8 cellular contexts compared by ENCODE assay signal in genomic region chr6:43076928-43077809, GRCh38. TPM values are rescaled to one million over a fixed set of nuclear protein-coding genes. Genes with fewer than 3 reads are reported as not detected.
A peak's percentile ranks its signal among the peaks of the same experiment; 100 is the strongest.
DNase-seq lines count a peak whose midpoint lies in the region; ATAC-seq and TF ChIP-seq lines count a peak whose summit lies in the region.

No MANE protein-coding gene starts in this region.

- POLR2A ChIA-PET in PC-9 (lab: Charles Lee; ENCODE audit: unreplicated experiment) = interaction anchor here (0.6 to 1.1 kb wide), 3 partner anchors 20 to 35 kb away, joined by 5 to 10 read pairs (median 8); no protein-coding TSS in a partner anchor

- peaks cover 1% of the 10 kb centered on the region for H3K4me1 Mint-ChIP-seq in T-helper 2 cell treated with Interferon-gamma antibody and Interleukin-4, amounts not matched to agents 5 μg/mL and 100 μg/mL, for 36 hours (ENCODE audit: low read depth)
- H3K4me1 Mint-ChIP-seq in nephron = peaks cover 67% of the 10 kb centered on the region

- H3K79me2 ChIP-seq in PC-9 (ENCODE audit: low read depth) = peaks cover 54% of the 10 kb centered on the region

- 0 out of 2 replicates have a peak overlapping the region, but pooled peaks have one; percentile 32 for H3K27ac ChIP-seq in PC-9

- no TSS peak for BruUV-seq in PC-9 (replicated peaks; lab: Mats Ljungman, UMichigan)

- H3K9me2 ChIP-seq in PC-9 (ENCODE audit: insufficient read depth) = no peaks in the 10 kb centered on the region

- no peaks in the 10 kb centered on the region for H3K36me3 ChIP-seq in PC-9 (ENCODE audit: low read depth)

- H3K27ac Mint-ChIP-seq in T-helper 2 cell treated with Interferon-gamma antibody and Interleukin-4, amounts not matched to agents 5 μg/mL and 100 μg/mL, for 36 hours = no peak overlapping the region
- H3K27ac Mint-ChIP-seq in nephron = peak overlapping the region; percentile 89 to 90 (median 90)

- H3K4me3 ChIP-seq in PC-9 (peak overlapping the region; percentile 100), epithelial cell of esophagus (ENCODE audit: low read length) (peak overlapping the region; percentile 83)

- CTCF ChIA-PET in PC-9 (lab: Charles Lee) = no interaction called here

- peaks cover 13% of the 10 kb centered on the region for H3K4me1 ChIP-seq in PC-9 (replicated peaks; ENCODE audit: insufficient read depth)

- no peaks in the 10 kb centered on the region for H3K9me3 ChIP-seq in PC-9 (ENCODE audit: insufficient read depth, low read depth)

- intact Hi-C loops in PC-9 (cut with micrococcal nuclease; ENCODE audit: unreplicated experiment) = loop anchor here (2.0 kb wide), 2 partner anchors 20 to 44 kb away; no protein-coding TSS in a partner anchor

- H3F3A ChIP-seq in PC-9 (ENCODE audit: insufficient read depth, low read depth) = peaks cover 14% of the 10 kb centered on the region

- ATAC-seq in GM21381 (IDR thresholded peaks at IDR 0.05; ENCODE audit: unreplicated experiment) (no peak), GM18498 (IDR thresholded peaks at IDR 0.05; ENCODE audit: unreplicated experiment) (no peak)

- H3K9me3 Mint-ChIP-seq in T-helper 2 cell treated with Interferon-gamma antibody and Interleukin-4, amounts not matched to agents 5 μg/mL and 100 μg/mL, for 36 hours = no peaks in the 10 kb centered on the region
- H3K9me3 Mint-ChIP-seq in nephron = no peaks in the 10 kb centered on the region

- no peak for TF ChIP-seq CTCF in PC-9 (conservative IDR thresholded peaks at IDR 0.05)
- TF ChIP-seq CTCF in epithelial cell of esophagus (IDR thresholded peaks at IDR 0.05; ENCODE audit: insufficient read depth, low read depth, low read length, missing control alignments) = no peak
- TF ChIP-seq CTCF in nephron (IDR thresholded peaks at IDR 0.05; ENCODE audit: unreplicated experiment in 3 of 3) = no peak

- H3K27me3 ChIP-seq in PC-9 (ENCODE audit: insufficient read depth, low read depth) = no peaks in the 10 kb centered on the region

- H4K20me1 ChIP-seq in PC-9 (ENCODE audit: insufficient read depth) = no peaks in the 10 kb centered on the region; the same call in 1 of the 2 replicates

- H3K4me3 Mint-ChIP-seq in T-helper 2 cell treated with Interferon-gamma antibody and Interleukin-4, amounts not matched to agents 5 μg/mL and 100 μg/mL, for 36 hours = peak overlapping the region; percentile 39
- peak overlapping the region; percentile 74 to 88 (median 82) for H3K4me3 Mint-ChIP-seq in nephron

- H2AFZ ChIP-seq in PC-9 = peak overlapping the region; percentile 100

- DNase-seq in T-helper 2 cell treated with Interferon-gamma antibody and Interleukin-4, amounts not matched to agents 5 μg/mL and 100 μg/mL, for 36 hours (ENCODE audit: low spot score) = no peak
- DNase-seq in T-helper 2 cell (no peak), PC-9 (peak; percentile 37 to 47), epithelial cell of esophagus (ENCODE audit: low read depth) (peak; percentile 67), midbrain (lab: John Stamatoyannopoulos, UW) (no peak)

- peaks cover 2% of the 10 kb centered on the region for H3K36me3 Mint-ChIP-seq in T-helper 2 cell treated with Interferon-gamma antibody and Interleukin-4, amounts not matched to agents 5 μg/mL and 100 μg/mL, for 36 hours (ENCODE audit: low read depth)
- peaks cover 24% of the 10 kb centered on the region for H3K36me3 Mint-ChIP-seq in nephron (ENCODE audit: low read depth)

- H3K4me2 ChIP-seq in PC-9 = peak overlapping the region; percentile 89

- H3K27me3 Mint-ChIP-seq in T-helper 2 cell treated with Interferon-gamma antibody and Interleukin-4, amounts not matched to agents 5 μg/mL and 100 μg/mL, for 36 hours (ENCODE audit: low read depth) = peaks cover 38% of the 10 kb centered on the region
- no peaks in the 10 kb centered on the region for H3K27me3 Mint-ChIP-seq in nephron (ENCODE audit: low read depth)

RNA-seq across cellular contexts. Expression of gene PTK7, which starts 1.1 kb away (rescaled TPM):
- 106 and 110 TPM in 2 replicates for total RNA-seq in PC-9 (2021)

RNA-seq across cellular contexts. Expression of gene KLC4, which starts 17.7 kb away (rescaled TPM):
- total RNA-seq in PC-9 (2021) = 46.2 and 46.7 TPM in 2 replicates

RNA-seq across cellular contexts. Expression of gene MRPL2, which starts 17.9 kb away (rescaled TPM):
- total RNA-seq in PC-9 (2021) = 86.2 and 110 TPM in 2 replicates

RNA-seq across cellular contexts. Expression of gene CUL7, which starts 23.5 kb away (rescaled TPM):
- total RNA-seq in PC-9 (2021) = 22.8 and 32.4 TPM in 2 replicates

RNA-seq across cellular contexts. Expression of gene RRP36, which starts 55.7 kb away (rescaled TPM):
- total RNA-seq in PC-9 (2021) = 45.2 and 62.5 TPM in 2 replicates

Comparison
In these comparisons a context has a peak if more than half of its experiments do, and no peak if none do; other contexts are left out.
1. DNase-seq: peak in PC-9 (2 of 2) and epithelial cell of esophagus (single experiment); none in T-helper 2 cell treated with Interferon-gamma antibody and Interleukin-4, amounts not matched to agents 5 μg/mL and 100 μg/mL, for 36 hours (single experiment), T-helper 2 cell (0 of 5) and midbrain (single experiment).